1 cellular context compared by ENCODE assay signal in genomic region chr1:27594542-27595510, GRCh38.
TF ChIP-seq lines count a peak whose summit lies in the region.

No MANE protein-coding gene starts in this region.

TF ChIP-seq in HepG2, 621 proteins besides CTCF, POLR2A, EP300 and RAD21 (continued from another document):
- TF ChIP-seq USF2 (IDR thresholded peaks at IDR 0.05; ENCODE audit: low read depth, low read length) = no peak
- TF ChIP-seq USF2 (CRISPR knock-in tag; IDR thresholded peaks at IDR 0.05; ENCODE audit: borderline replicate concordance) = no peak
- no peak for TF ChIP-seq XBP1 (CRISPR knock-in tag; IDR thresholded peaks at IDR 0.05)
- TF ChIP-seq HNF4A (CRISPR knock-in tag; IDR thresholded peaks at IDR 0.05) = no peak
- TF ChIP-seq ZNF501 (CRISPR knock-in tag; IDR thresholded peaks at IDR 0.05) = no peak
- no peak for TF ChIP-seq ZNF326 (CRISPR knock-in tag; IDR thresholded peaks at IDR 0.05; ENCODE audit: borderline replicate concordance)
- TF ChIP-seq ZNF260 (CRISPR knock-in tag; IDR thresholded peaks at IDR 0.05; ENCODE audit: borderline replicate concordance, low read depth) = no peak
- TF ChIP-seq ZNF567 (CRISPR knock-in tag; IDR thresholded peaks at IDR 0.05; ENCODE audit: borderline replicate concordance) = no peak
- TF ChIP-seq ZNF513 (CRISPR knock-in tag; conservative IDR thresholded peaks at IDR 0.05) = no peak
- no peak for TF ChIP-seq ZNF138 (CRISPR knock-in tag; IDR thresholded peaks at IDR 0.05; ENCODE audit: low read depth)
- no peak for TF ChIP-seq ZFYVE20 (CRISPR knock-in tag; IDR thresholded peaks at IDR 0.05; ENCODE audit: borderline replicate concordance, low read depth)
- no peak for TF ChIP-seq ZNF383 (CRISPR knock-in tag; IDR thresholded peaks at IDR 0.05; ENCODE audit: borderline replicate concordance)
- TF ChIP-seq FIP1L1 (IDR thresholded peaks at IDR 0.05; ENCODE audit: borderline replicate concordance, insufficient read depth, low read depth, low read length) = no peak
- TF ChIP-seq ZBTB34 (CRISPR knock-in tag; IDR thresholded peaks at IDR 0.05) = no peak
- no peak for TF ChIP-seq TOE1 (CRISPR knock-in tag; IDR thresholded peaks at IDR 0.05)
- TF ChIP-seq, protein P1, sequence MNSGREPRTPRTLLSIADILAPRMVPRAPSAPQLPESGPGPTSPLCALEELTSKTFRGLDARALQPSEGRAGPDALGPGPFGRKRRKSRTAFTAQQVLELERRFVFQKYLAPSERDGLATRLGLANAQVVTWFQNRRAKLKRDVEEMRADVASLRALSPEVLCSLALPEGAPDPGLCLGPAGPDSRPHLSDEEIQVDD (CRISPR knock-in tag; IDR thresholded peaks at IDR 0.05; ENCODE audit: borderline replicate concordance) = no peak
- TF ChIP-seq PAF1 (CRISPR knock-in tag; IDR thresholded peaks at IDR 0.05) = no peak
